In the genomic region with DNA sequence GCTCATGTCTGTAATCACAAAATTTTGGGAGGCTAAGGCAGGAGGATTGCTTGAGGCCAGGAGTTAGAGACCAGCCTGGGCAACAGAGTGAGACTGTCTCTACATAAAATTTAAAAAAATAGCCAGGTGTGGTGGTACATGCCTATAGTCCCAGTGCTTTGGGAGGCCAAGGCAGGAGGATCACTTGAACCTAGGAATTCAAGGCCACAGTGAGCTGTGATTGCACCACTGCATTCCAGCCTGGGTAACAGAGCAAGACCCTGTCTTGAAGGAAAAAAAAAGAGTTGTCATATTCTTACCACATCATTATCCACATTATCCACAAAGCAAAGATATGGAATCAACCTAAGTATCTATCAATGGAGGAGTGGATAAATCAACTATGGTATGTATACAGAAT, we compare ENCODE assay signal across 36 cellular contexts. TPM values are rescaled to one million over a fixed set of nuclear protein-coding genes. Genes with fewer than 3 reads are reported as not detected.
DNase-seq lines count a peak whose midpoint lies in the region; ATAC-seq, FAIRE-seq and TF ChIP-seq lines count a peak whose summit lies in the region.
"Had no signal": no experiment of that assay in that cellular context is flagged by ENCODE, and none has a peak within 500 bp of the region (broad histone marks: within the 10 kb centered on the region; RNA-seq: fewer than 3 reads in every experiment).

No MANE protein-coding gene starts in this region.

- no peak overlapping the region for H2AFZ ChIP-seq in HepG2 (ENCODE audit: low read length)

- H3K27me3 ChIP-seq in HepG2 (ENCODE audit: control insufficient read depth in 1 of 2, insufficient read depth in 2 of 2, low read length in 2 of 2) (no peaks in the 10 kb centered on the region), right lobe of liver (no peaks in the 10 kb centered on the region)
- H3K27me3 ChIP-seq: BE2C; BLaER1; BLaER1 treated with 17β-estradiol and CSF1 and Interleukin-3, amounts not matched to agents 10 nM and 100 nM had no signal

- BruUV-seq in HepG2 (replicated peaks; lab: Mats Ljungman, UMichigan), result no TSS peak

- H3K79me2 ChIP-seq in HepG2 (ENCODE audit: insufficient read depth, low read length), result no peaks in the 10 kb centered on the region

- H3K4me1 Mint-ChIP-seq in effector memory CD8-positive, alpha-beta T cell (ENCODE audit: low read depth in 2 of 2), result peaks cover 5 to 17% of the 10 kb centered on the region in 2 donors
- peaks cover 25% of the 10 kb centered on the region for H3K4me1 Mint-ChIP-seq in stimulated activated effector memory CD8-positive, alpha-beta T cell treated with anti-CD3 and anti-CD28 coated beads, Interleukin-12 subunit alpha, Interleukin-12 subunit beta, amount 100 ng/mL, for 72 hours
- peaks cover 15% of the 10 kb centered on the region for H3K4me1 Mint-ChIP-seq in stimulated activated memory B cell treated with anti-CD40 and anti-IgM and Interleukin-4, amounts not matched to agents 10 μg/mL and 1 μg/mL and 100 μg/mL, for 72 hours
- H3K4me1 Mint-ChIP-seq in stimulated activated naive B cell treated with anti-CD40 and anti-IgM and Interleukin-4, amounts not matched to agents 10 μg/mL and 1 μg/mL and 100 μg/mL, for 72 hours, result peaks cover 9% of the 10 kb centered on the region in 2 donors

- H3K27ac ChIP-seq in HepG2 (ENCODE audit: extremely low read length, insufficient read depth, low read length) (no peak overlapping the region), right lobe of liver (no peak overlapping the region)
- H3K27ac ChIP-seq: 22Rv1; A549; BLaER1; BLaER1 treated with 17β-estradiol and CSF1 and Interleukin-3, amounts not matched to agents 10 nM and 100 nM; C4-2B had no signal

- peak overlapping the region; percentile 63 to 73 for H3K27ac Mint-ChIP-seq in effector memory CD8-positive, alpha-beta T cell
- H3K27ac Mint-ChIP-seq in stimulated activated effector memory CD8-positive, alpha-beta T cell treated with anti-CD3 and anti-CD28 coated beads, Interleukin-12 subunit alpha, Interleukin-12 subunit beta, amount 100 ng/mL, for 72 hours, result peak overlapping the region; percentile 84
- H3K27ac Mint-ChIP-seq in stimulated activated memory B cell treated with anti-CD40 and anti-IgM and Interleukin-4, amounts not matched to agents 10 μg/mL and 1 μg/mL and 100 μg/mL, for 72 hours, result peak overlapping the region; percentile 18
- H3K27ac Mint-ChIP-seq in stimulated activated naive B cell treated with anti-CD40 and anti-IgM and Interleukin-4, amounts not matched to agents 10 μg/mL and 1 μg/mL and 100 μg/mL, for 72 hours, result no peak overlapping the region
- H3K27ac Mint-ChIP-seq: B cell, CD14-positive monocyte had no signal

- no peak overlapping the region for H3K4me2 ChIP-seq in HepG2 (ENCODE audit: low read depth, low read length)
- H3K4me2 ChIP-seq: A549; BLaER1; BLaER1 treated with 17β-estradiol and CSF1 and Interleukin-3, amounts not matched to agents 10 nM and 100 nM had no signal

- H4K20me1 ChIP-seq in HepG2 (ENCODE audit: insufficient read depth, low read length), result no peaks in the 10 kb centered on the region
- H4K20me1 ChIP-seq: BLaER1; BLaER1 treated with 17β-estradiol and CSF1 and Interleukin-3, amounts not matched to agents 10 nM and 100 nM had no signal

- TF ChIP-seq CTCF in HepG2 (CRISPR knock-in tag; IDR thresholded peaks at IDR 0.05), result no peak
- TF ChIP-seq CTCF in right lobe of liver (IDR thresholded peaks at IDR 0.05), result no peak

- H3K4me3 Mint-ChIP-seq in effector memory CD8-positive, alpha-beta T cell, result no peak overlapping the region
- H3K4me3 Mint-ChIP-seq in stimulated activated effector memory CD8-positive, alpha-beta T cell treated with anti-CD3 and anti-CD28 coated beads, Interleukin-12 subunit alpha, Interleukin-12 subunit beta, amount 100 ng/mL, for 72 hours, result no peak overlapping the region
- no peak overlapping the region for H3K4me3 Mint-ChIP-seq in stimulated activated memory B cell treated with anti-CD40 and anti-IgM and Interleukin-4, amounts not matched to agents 10 μg/mL and 1 μg/mL and 100 μg/mL, for 72 hours
- no peak overlapping the region for H3K4me3 Mint-ChIP-seq in stimulated activated naive B cell treated with anti-CD40 and anti-IgM and Interleukin-4, amounts not matched to agents 10 μg/mL and 1 μg/mL and 100 μg/mL, for 72 hours
- H3K4me3 Mint-ChIP-seq: B cell; CD14-positive monocyte; CD4-positive, alpha-beta memory T cell; CD4-positive, alpha-beta T cell; CD8-positive, alpha-beta memory T cell; CD8-positive, alpha-beta T cell had no signal

- H3K9ac ChIP-seq in HepG2 (ENCODE audit: insufficient read depth, low read depth, low read length), result no peak overlapping the region
- H3K9ac ChIP-seq: BLaER1; BLaER1 treated with 17β-estradiol and CSF1 and Interleukin-3, amounts not matched to agents 10 nM and 100 nM had no signal

- TF ChIP-seq EP300 in HepG2 (IDR thresholded peaks at IDR 0.05; ENCODE audit: low read depth in 2 of 2, low read length in 2 of 2), result no peak
- TF ChIP-seq EP300 in HepG2 (CRISPR knock-in tag; IDR thresholded peaks at IDR 0.05; ENCODE audit: borderline replicate concordance), result no peak

- POLR2A ChIA-PET in HepG2 (lab: Yijun Ruan, JAX), result no interaction called here

- H3K27me3 Mint-ChIP-seq in effector memory CD8-positive, alpha-beta T cell, result no peaks in the 10 kb centered on the region
- H3K27me3 Mint-ChIP-seq in stimulated activated memory B cell treated with anti-CD40 and anti-IgM and Interleukin-4, amounts not matched to agents 10 μg/mL and 1 μg/mL and 100 μg/mL, for 72 hours, result no peaks in the 10 kb centered on the region
- H3K27me3 Mint-ChIP-seq in stimulated activated naive B cell treated with anti-CD40 and anti-IgM and Interleukin-4, amounts not matched to agents 10 μg/mL and 1 μg/mL and 100 μg/mL, for 72 hours, result no peaks in the 10 kb centered on the region
- H3K27me3 Mint-ChIP-seq: B cell; CD4-positive, alpha-beta memory T cell; CD4-positive, alpha-beta T cell; CD4-positive, CD25-positive, alpha-beta regulatory T cell had no signal

- no peaks in the 10 kb centered on the region for H3K9me3 Mint-ChIP-seq in effector memory CD8-positive, alpha-beta T cell
- H3K9me3 Mint-ChIP-seq in stimulated activated effector memory CD8-positive, alpha-beta T cell treated with anti-CD3 and anti-CD28 coated beads, Interleukin-12 subunit alpha, Interleukin-12 subunit beta, amount 100 ng/mL, for 72 hours, result peaks cover 3% of the 10 kb centered on the region
- no peaks in the 10 kb centered on the region for H3K9me3 Mint-ChIP-seq in stimulated activated memory B cell treated with anti-CD40 and anti-IgM and Interleukin-4, amounts not matched to agents 10 μg/mL and 1 μg/mL and 100 μg/mL, for 72 hours
- no peaks in the 10 kb centered on the region for H3K9me3 Mint-ChIP-seq in stimulated activated naive B cell treated with anti-CD40 and anti-IgM and Interleukin-4, amounts not matched to agents 10 μg/mL and 1 μg/mL and 100 μg/mL, for 72 hours
- H3K9me3 Mint-ChIP-seq: CD4-positive, alpha-beta T cell; CD8-positive, alpha-beta T cell had no signal

- CTCF ChIA-PET in HepG2 (lab: Yijun Ruan, JAX; ENCODE audit: low intra/inter-chr PET ratio, low total read pairs), result no interaction called here

- in situ Hi-C loops in HepG2 (cut with HindIII; ENCODE audit: extremely low pct_ligation_motif_present, low pct_unique_long_range_greater_than_20kb), result no loop called here

- H3K4me1 ChIP-seq in HepG2 (ENCODE audit: insufficient read depth, low read length) (peaks cover 54% of the 10 kb centered on the region), right lobe of liver (no peaks in the 10 kb centered on the region)
- H3K4me1 ChIP-seq: BE2C had no signal

- H3K4me3 ChIP-seq in HepG2 (replicated peaks in 1 of 3; ENCODE audit: insufficient read depth in 1 of 3, low read depth in 2 of 3, low read length in 3 of 3) (no peak overlapping the region), right lobe of liver (no peak overlapping the region)
- H3K4me3 ChIP-seq: A549; BLaER1; BLaER1 treated with 17β-estradiol and CSF1 and Interleukin-3, amounts not matched to agents 10 nM and 100 nM had no signal

- no peak for TF ChIP-seq RAD21 in HepG2 (CRISPR knock-in tag; IDR thresholded peaks at IDR 0.05)

- H3K36me3 Mint-ChIP-seq in effector memory CD8-positive, alpha-beta T cell (ENCODE audit: insufficient read depth), result no peaks in the 10 kb centered on the region
- H3K36me3 Mint-ChIP-seq in stimulated activated effector memory CD8-positive, alpha-beta T cell treated with anti-CD3 and anti-CD28 coated beads, Interleukin-12 subunit alpha, Interleukin-12 subunit beta, amount 100 ng/mL, for 72 hours, result no peaks in the 10 kb centered on the region
- H3K36me3 Mint-ChIP-seq in stimulated activated memory B cell treated with anti-CD40 and anti-IgM and Interleukin-4, amounts not matched to agents 10 μg/mL and 1 μg/mL and 100 μg/mL, for 72 hours, result no peaks in the 10 kb centered on the region
- H3K36me3 Mint-ChIP-seq in stimulated activated naive B cell treated with anti-CD40 and anti-IgM and Interleukin-4, amounts not matched to agents 10 μg/mL and 1 μg/mL and 100 μg/mL, for 72 hours, result no peaks in the 10 kb centered on the region
- H3K36me3 Mint-ChIP-seq: CD14-positive monocyte; CD4-positive, alpha-beta memory T cell; CD4-positive, CD25-positive, alpha-beta regulatory T cell; CD8-positive, alpha-beta memory T cell; CD8-positive, alpha-beta T cell had no signal

- H3K36me3 ChIP-seq in HepG2 (replicated peaks in 1 of 2; ENCODE audit: control insufficient read depth in 1 of 2, insufficient read depth in 2 of 2, low read length in 2 of 2) (no peaks in the 10 kb centered on the region), right lobe of liver (no peaks in the 10 kb centered on the region)
- H3K36me3 ChIP-seq: BE2C; BLaER1; BLaER1 treated with 17β-estradiol and CSF1 and Interleukin-3, amounts not matched to agents 10 nM and 100 nM had no signal

- intact Hi-C loops in HepG2 (cut with micrococcal nuclease; ENCODE audit: unreplicated experiment) (no loop called here), right lobe of liver (cut with DNase I) (no loop called here)

- DNase-seq in HepG2 (ENCODE audit: low spot score) (no peak), right lobe of liver (no peak), dermis blood vessel endothelial cell (no peak)
- DNase-seq in effector memory CD8-positive, alpha-beta T cell, result no peak
- DNase-seq in stimulated activated effector memory CD8-positive, alpha-beta T cell treated with anti-CD3 and anti-CD28 coated beads, Interleukin-12 subunit alpha, Interleukin-12 subunit beta, amount 100 ng/mL, for 72 hours (ENCODE audit: low spot score in 2 of 2), result no peak
- DNase-seq in stimulated activated naive B cell treated with anti-CD40 and anti-IgM and Interleukin-4, amounts not matched to agents 10 μg/mL and 1 μg/mL and 100 μg/mL, for 72 hours, result no peak
- DNase-seq: 8988T; ACHN; AML-193; BE2C; C1 segment of cervical spinal cord; Caco-2; Calu3; CD4-positive, alpha-beta memory T cell; CD4-positive, alpha-beta T cell; CD4-positive, CD25-positive, alpha-beta regulatory T cell; CD8-positive, alpha-beta memory T cell; CD8-positive, alpha-beta T cell; COR-L47; DMS 273 treated with DMSO at 0.1 percent for 48 hours; DMS153; DMS53; DMS79; DMS79 treated with DMSO at 0.1 percent for 48 hours; DND-41; EL had no signal

- TF ChIP-seq POLR2A in HepG2 (IDR thresholded peaks at IDR 0.05; ENCODE audit: insufficient read depth in 1 of 2, low read depth in 2 of 2, low read length in 2 of 2) (no peak), right lobe of liver (IDR thresholded peaks at IDR 0.05) (no peak)

- ATAC-seq in HepG2, result no peak
- no peak for ATAC-seq in right lobe of liver
- ATAC-seq in effector memory CD8-positive, alpha-beta T cell (replicated peaks), result no peak
- no peak for ATAC-seq in stimulated activated effector memory CD8-positive, alpha-beta T cell treated with anti-CD3 and anti-CD28 coated beads, Interleukin-12 subunit alpha, Interleukin-12 subunit beta, amount 100 ng/mL, for 72 hours
- no peak for ATAC-seq in stimulated activated memory B cell treated with anti-CD40 and anti-IgM and Interleukin-4, amounts not matched to agents 10 μg/mL and 1 μg/mL and 100 μg/mL, for 72 hours
- ATAC-seq in stimulated activated naive B cell treated with anti-CD40 and anti-IgM and Interleukin-4, amounts not matched to agents 10 μg/mL and 1 μg/mL and 100 μg/mL, for 72 hours (replicated peaks), result no peak
- no peak for ATAC-seq in HG03378 (IDR thresholded peaks at IDR 0.05; ENCODE audit: unreplicated experiment)
- ATAC-seq: A549 had no signal

- peaks cover 4% of the 10 kb centered on the region for H3K9me3 ChIP-seq in HepG2 (ENCODE audit: low read length)
- no peaks in the 10 kb centered on the region for H3K9me3 ChIP-seq in right lobe of liver
- H3K9me3 ChIP-seq: Caco-2 had no signal

- FAIRE-seq in HepG2 (lab: Jason Lieb, UNC), result no peak
- FAIRE-seq: A549, D721Med had no signal

RNA-seq across cellular contexts. Expression of a gene that starts 21.0 kb away (rescaled TPM):
- total RNA-seq in HepG2 (2016; rRNA removed; fragmentation: Illumina TruSeq; extraction: Trizol), result 27.7 and 32.5 TPM in 2 replicates
- 24.4 and 27.2 TPM in 2 replicates for total RNA-seq in HepG2 (2016; cell fraction: cytosol; rRNA removed; fragmentation: Illumina TruSeq; extraction: Trizol; ENCODE audit: low read depth)
- total RNA-seq in HepG2 (2016; cell fraction: insoluble cytoplasmic fraction; rRNA removed; fragmentation: Illumina TruSeq; extraction: Trizol), result 27.3 and 33.3 TPM in 2 replicates
- total RNA-seq in HepG2 (2016; cell fraction: membrane; rRNA removed; fragmentation: Illumina TruSeq; extraction: Trizol), result 32.8 and 33.8 TPM in 2 replicates
- 12.2 and 14.0 TPM in 2 replicates for total RNA-seq in HepG2 (2016; cell fraction: nucleus; rRNA removed; fragmentation: Illumina TruSeq; extraction: Trizol)
- 168 and 206 TPM in 2 replicates for polyA plus RNA-seq in HepG2 (2011; rRNA removed)
- 105 and 131 TPM in 2 replicates for polyA plus RNA-seq in HepG2 (2011; cell fraction: cytosol; rRNA removed)
- polyA plus RNA-seq in HepG2 (2011; cell fraction: nucleus; rRNA removed), result 199 and 240 TPM in 2 replicates
- polyA plus RNA-seq in HepG2 (2012), result 81.8 and 84.6 TPM in 2 replicates
- polyA plus RNA-seq in HepG2 (2016; cell fraction: cytosol; fragmentation: Illumina TruSeq; extraction: Trizol; ENCODE audit: low read depth), result 52.0 and 57.0 TPM in 2 replicates
- polyA plus RNA-seq in HepG2 (2016; cell fraction: insoluble cytoplasmic fraction; fragmentation: Illumina TruSeq; extraction: Trizol; ENCODE audit: low read depth), result 71.9 and 74.1 TPM in 2 replicates
- polyA plus RNA-seq in HepG2 (2016; cell fraction: membrane; fragmentation: Illumina TruSeq; extraction: Trizol; ENCODE audit: low read depth), result 68.0 and 70.1 TPM in 2 replicates
- polyA plus RNA-seq in HepG2 (2016; cell fraction: nucleus; fragmentation: Illumina TruSeq; extraction: Trizol; ENCODE audit: insufficient read depth, low read depth), result 55.9 and 63.0 TPM in 2 replicates
- 46.5 and 80.5 TPM in 2 replicates for polyA minus RNA-seq in HepG2 (2011; rRNA and poly(A)+ RNA removed; ENCODE audit: low replicate concordance)
- polyA minus RNA-seq in HepG2 (2011; cell fraction: cytosol; rRNA and poly(A)+ RNA removed), result 28.9 and 31.8 TPM in 2 replicates
- polyA minus RNA-seq in HepG2 (2011; cell fraction: nucleus; rRNA and poly(A)+ RNA removed), result 31.0 and 39.2 TPM in 2 replicates
- total RNA-seq in right lobe of liver, result 10 to 100 TPM in 5 of 6 experiments, 1 to 10 TPM in 1; 7.4 to 24.1 (median 16.0) TPM
- 38.7 and 60.6 TPM in 2 replicates for total RNA-seq in dermis blood vessel endothelial cell

RNA-seq across cellular contexts. Expression of a gene that starts 30.7 kb away (rescaled TPM):
- 14.3 and 20.6 TPM in 2 replicates for total RNA-seq in HepG2 (2016; rRNA removed; fragmentation: Illumina TruSeq; extraction: Trizol)
- total RNA-seq in HepG2 (2016; cell fraction: cytosol; rRNA removed; fragmentation: Illumina TruSeq; extraction: Trizol; ENCODE audit: low read depth), result 77.8 and 81.7 TPM in 2 replicates
- 18.6 and 20.5 TPM in 2 replicates for total RNA-seq in HepG2 (2016; cell fraction: insoluble cytoplasmic fraction; rRNA removed; fragmentation: Illumina TruSeq; extraction: Trizol)
- 48.3 and 54.4 TPM in 2 replicates for total RNA-seq in HepG2 (2016; cell fraction: membrane; rRNA removed; fragmentation: Illumina TruSeq; extraction: Trizol)
- total RNA-seq in HepG2 (2016; cell fraction: nucleus; rRNA removed; fragmentation: Illumina TruSeq; extraction: Trizol), result 7.6 and 12.3 TPM in 2 replicates
- polyA plus RNA-seq in HepG2 (2011; rRNA removed), result 18.7 and 21.2 TPM in 2 replicates
- polyA plus RNA-seq in HepG2 (2011; cell fraction: cytosol; rRNA removed), result 12.2 and 14.1 TPM in 2 replicates
- polyA plus RNA-seq in HepG2 (2011; cell fraction: nucleus; rRNA removed), result 55.4 and 67.8 TPM in 2 replicates
- polyA plus RNA-seq in HepG2 (2012), result 10.4 and 27.8 TPM in 2 replicates
- 113 and 123 TPM in 2 replicates for polyA plus RNA-seq in HepG2 (2016; cell fraction: cytosol; fragmentation: Illumina TruSeq; extraction: Trizol; ENCODE audit: low read depth)
- polyA plus RNA-seq in HepG2 (2016; cell fraction: insoluble cytoplasmic fraction; fragmentation: Illumina TruSeq; extraction: Trizol; ENCODE audit: low read depth), result 19.3 and 21.1 TPM in 2 replicates
- polyA plus RNA-seq in HepG2 (2016; cell fraction: membrane; fragmentation: Illumina TruSeq; extraction: Trizol; ENCODE audit: low read depth), result 79.9 and 83.9 TPM in 2 replicates
- polyA plus RNA-seq in HepG2 (2016; cell fraction: nucleus; fragmentation: Illumina TruSeq; extraction: Trizol; ENCODE audit: insufficient read depth, low read depth), result 23.3 and 24.8 TPM in 2 replicates
- polyA minus RNA-seq in HepG2 (2011; rRNA and poly(A)+ RNA removed; ENCODE audit: low replicate concordance), result 11.3 and 12.4 TPM in 2 replicates
- polyA minus RNA-seq in HepG2 (2011; cell fraction: cytosol; rRNA and poly(A)+ RNA removed), result 4.6 and 9.4 TPM in 2 replicates
- polyA minus RNA-seq in HepG2 (2011; cell fraction: nucleus; rRNA and poly(A)+ RNA removed), result 8.9 and 9.7 TPM in 2 replicates
- 1 to 10 TPM in 4 of 6 experiments, under 1 TPM in 1, not detected in 1; 0.19 to 2.3 (median 2.3) TPM for total RNA-seq in right lobe of liver
- 1.1 and 2.2 TPM in 2 replicates for total RNA-seq in dermis blood vessel endothelial cell
- polyA plus RNA-seq: CD14-positive monocyte; CD8-positive, alpha-beta memory T cell had no signal

RNA-seq across cellular contexts. Expression of a gene that starts 39.4 kb away (rescaled TPM):
- total RNA-seq in HepG2 (2016; rRNA removed; fragmentation: Illumina TruSeq; extraction: Trizol) (5.4 and 6.5 TPM in 2 replicates), right lobe of liver (10 to 100 TPM in 1 of 6 experiments, 1 to 10 TPM in 5; 7.0 to 15.2 (median 7.9) TPM), dermis blood vessel endothelial cell (1.9 and 4.7 TPM in 2 replicates)
- total RNA-seq in HepG2 (2016; cell fraction: cytosol; rRNA removed; fragmentation: Illumina TruSeq; extraction: Trizol; ENCODE audit: low read depth), result 1.5 and 2.3 TPM in 2 replicates
- 5.9 and 7.5 TPM in 2 replicates for total RNA-seq in HepG2 (2016; cell fraction: insoluble cytoplasmic fraction; rRNA removed; fragmentation: Illumina TruSeq; extraction: Trizol)
- total RNA-seq in HepG2 (2016; cell fraction: membrane; rRNA removed; fragmentation: Illumina TruSeq; extraction: Trizol), result 2.0 and 3.3 TPM in 2 replicates
- total RNA-seq in HepG2 (2016; cell fraction: nucleus; rRNA removed; fragmentation: Illumina TruSeq; extraction: Trizol), result 2.5 and 3.5 TPM in 2 replicates
- polyA plus RNA-seq in HepG2 (2011; rRNA removed), result 9.5 and 12.9 TPM in 2 replicates
- 10.4 and 20.0 TPM in 2 replicates for polyA plus RNA-seq in HepG2 (2011; cell fraction: cytosol; rRNA removed)
- 13.6 and 19.0 TPM in 2 replicates for polyA plus RNA-seq in HepG2 (2011; cell fraction: nucleus; rRNA removed)
- polyA plus RNA-seq in HepG2 (2012), result 2.5 and 4.0 TPM in 2 replicates
- 1.6 TPM in 2 replicates for polyA plus RNA-seq in HepG2 (2016; cell fraction: cytosol; fragmentation: Illumina TruSeq; extraction: Trizol; ENCODE audit: low read depth)
- polyA plus RNA-seq in HepG2 (2016; cell fraction: insoluble cytoplasmic fraction; fragmentation: Illumina TruSeq; extraction: Trizol; ENCODE audit: low read depth), result 7.6 and 10.2 TPM in 2 replicates
- 1.9 and 2.1 TPM in 2 replicates for polyA plus RNA-seq in HepG2 (2016; cell fraction: membrane; fragmentation: Illumina TruSeq; extraction: Trizol; ENCODE audit: low read depth)
- polyA plus RNA-seq in HepG2 (2016; cell fraction: nucleus; fragmentation: Illumina TruSeq; extraction: Trizol; ENCODE audit: insufficient read depth, low read depth), result 4.7 and 5.6 TPM in 2 replicates
- polyA minus RNA-seq in HepG2 (2011; rRNA and poly(A)+ RNA removed; ENCODE audit: low replicate concordance), result 0.94 and 16.6 TPM in 2 replicates
- polyA minus RNA-seq in HepG2 (2011; cell fraction: cytosol; rRNA and poly(A)+ RNA removed), result 4.0 and 8.4 TPM in 2 replicates
- 1.5 and 1.8 TPM in 2 replicates for polyA minus RNA-seq in HepG2 (2011; cell fraction: nucleus; rRNA and poly(A)+ RNA removed)

RNA-seq across cellular contexts. Expression of a gene that starts 48.0 kb away (rescaled TPM):
- total RNA-seq in HepG2 (2016; rRNA removed; fragmentation: Illumina TruSeq; extraction: Trizol) (4.8 and 5.4 TPM in 2 replicates), right lobe of liver (10 to 100 TPM; 13.5 to 46.5 (median 21.9) TPM), dermis blood vessel endothelial cell (25.0 and 28.2 TPM in 2 replicates)
- total RNA-seq in HepG2 (2016; cell fraction: cytosol; rRNA removed; fragmentation: Illumina TruSeq; extraction: Trizol; ENCODE audit: low read depth), result 15.6 and 18.9 TPM in 2 replicates
- 3.6 and 7.4 TPM in 2 replicates for total RNA-seq in HepG2 (2016; cell fraction: insoluble cytoplasmic fraction; rRNA removed; fragmentation: Illumina TruSeq; extraction: Trizol)
- total RNA-seq in HepG2 (2016; cell fraction: membrane; rRNA removed; fragmentation: Illumina TruSeq; extraction: Trizol), result 16.8 and 17.0 TPM in 2 replicates
- total RNA-seq in HepG2 (2016; cell fraction: nucleus; rRNA removed; fragmentation: Illumina TruSeq; extraction: Trizol), result 3.7 and 3.9 TPM in 2 replicates
- 47.0 and 63.6 TPM in 2 replicates for polyA plus RNA-seq in HepG2 (2011; rRNA removed)
- 39.4 and 54.7 TPM in 2 replicates for polyA plus RNA-seq in HepG2 (2011; cell fraction: cytosol; rRNA removed)
- 83.9 and 94.9 TPM in 2 replicates for polyA plus RNA-seq in HepG2 (2011; cell fraction: nucleus; rRNA removed)
- polyA plus RNA-seq in HepG2 (2012), result 69.8 and 96.9 TPM in 2 replicates
- polyA plus RNA-seq in HepG2 (2016; cell fraction: cytosol; fragmentation: Illumina TruSeq; extraction: Trizol; ENCODE audit: low read depth), result 32.9 and 34.4 TPM in 2 replicates
- polyA plus RNA-seq in HepG2 (2016; cell fraction: insoluble cytoplasmic fraction; fragmentation: Illumina TruSeq; extraction: Trizol; ENCODE audit: low read depth), result 7.4 and 9.0 TPM in 2 replicates
- polyA plus RNA-seq in HepG2 (2016; cell fraction: membrane; fragmentation: Illumina TruSeq; extraction: Trizol; ENCODE audit: low read depth), result 23.4 and 24.5 TPM in 2 replicates
- polyA plus RNA-seq in HepG2 (2016; cell fraction: nucleus; fragmentation: Illumina TruSeq; extraction: Trizol; ENCODE audit: insufficient read depth, low read depth), result 12.2 and 14.9 TPM in 2 replicates
- polyA minus RNA-seq in HepG2 (2011; rRNA and poly(A)+ RNA removed; ENCODE audit: low replicate concordance), result 4.9 and 32.0 TPM in 2 replicates
- polyA minus RNA-seq in HepG2 (2011; cell fraction: cytosol; rRNA and poly(A)+ RNA removed), result 14.5 and 16.8 TPM in 2 replicates
- 7.6 and 11.2 TPM in 2 replicates for polyA minus RNA-seq in HepG2 (2011; cell fraction: nucleus; rRNA and poly(A)+ RNA removed)

RNA-seq across cellular contexts. Expression of a gene that starts 49.4 kb away (rescaled TPM):
- total RNA-seq in HepG2 (2016; rRNA removed; fragmentation: Illumina TruSeq; extraction: Trizol), result 295 and 354 TPM in 2 replicates
- total RNA-seq in HepG2 (2016; cell fraction: cytosol; rRNA removed; fragmentation: Illumina TruSeq; extraction: Trizol; ENCODE audit: low read depth), result 669 and 995 TPM in 2 replicates
- total RNA-seq in HepG2 (2016; cell fraction: insoluble cytoplasmic fraction; rRNA removed; fragmentation: Illumina TruSeq; extraction: Trizol), result 323 and 362 TPM in 2 replicates
- 463 and 614 TPM in 2 replicates for total RNA-seq in HepG2 (2016; cell fraction: membrane; rRNA removed; fragmentation: Illumina TruSeq; extraction: Trizol)
- 105 and 119 TPM in 2 replicates for total RNA-seq in HepG2 (2016; cell fraction: nucleus; rRNA removed; fragmentation: Illumina TruSeq; extraction: Trizol)
- 63.8 and 97.0 TPM in 2 replicates for polyA plus RNA-seq in HepG2 (2011; rRNA removed)
- polyA plus RNA-seq in HepG2 (2011; cell fraction: cytosol; rRNA removed), result 336 and 429 TPM in 2 replicates
- 218 and 326 TPM in 2 replicates for polyA plus RNA-seq in HepG2 (2011; cell fraction: nucleus; rRNA removed)
- 107 and 139 TPM in 2 replicates for polyA plus RNA-seq in HepG2 (2012)
- polyA plus RNA-seq in HepG2 (2016; cell fraction: cytosol; fragmentation: Illumina TruSeq; extraction: Trizol; ENCODE audit: low read depth), result 602 and 1,024 TPM in 2 replicates
- 271 TPM in 2 replicates for polyA plus RNA-seq in HepG2 (2016; cell fraction: insoluble cytoplasmic fraction; fragmentation: Illumina TruSeq; extraction: Trizol; ENCODE audit: low read depth)
- 365 and 503 TPM in 2 replicates for polyA plus RNA-seq in HepG2 (2016; cell fraction: membrane; fragmentation: Illumina TruSeq; extraction: Trizol; ENCODE audit: low read depth)
- 177 and 200 TPM in 2 replicates for polyA plus RNA-seq in HepG2 (2016; cell fraction: nucleus; fragmentation: Illumina TruSeq; extraction: Trizol; ENCODE audit: insufficient read depth, low read depth)
- polyA minus RNA-seq in HepG2 (2011; rRNA and poly(A)+ RNA removed; ENCODE audit: low replicate concordance), result 100 and 103 TPM in 2 replicates
- polyA minus RNA-seq in HepG2 (2011; cell fraction: cytosol; rRNA and poly(A)+ RNA removed), result 30.2 and 37.1 TPM in 2 replicates
- 5.9 and 8.1 TPM in 2 replicates for polyA minus RNA-seq in HepG2 (2011; cell fraction: nucleus; rRNA and poly(A)+ RNA removed)
- 100 to 1,000 TPM in 1 of 6 experiments, 10 to 100 TPM in 5; 22.9 to 139 (median 25.6) TPM for total RNA-seq in right lobe of liver
- total RNA-seq in dermis blood vessel endothelial cell, result 57.5 and 245 TPM in 2 replicates
